In the genomic region with DNA sequence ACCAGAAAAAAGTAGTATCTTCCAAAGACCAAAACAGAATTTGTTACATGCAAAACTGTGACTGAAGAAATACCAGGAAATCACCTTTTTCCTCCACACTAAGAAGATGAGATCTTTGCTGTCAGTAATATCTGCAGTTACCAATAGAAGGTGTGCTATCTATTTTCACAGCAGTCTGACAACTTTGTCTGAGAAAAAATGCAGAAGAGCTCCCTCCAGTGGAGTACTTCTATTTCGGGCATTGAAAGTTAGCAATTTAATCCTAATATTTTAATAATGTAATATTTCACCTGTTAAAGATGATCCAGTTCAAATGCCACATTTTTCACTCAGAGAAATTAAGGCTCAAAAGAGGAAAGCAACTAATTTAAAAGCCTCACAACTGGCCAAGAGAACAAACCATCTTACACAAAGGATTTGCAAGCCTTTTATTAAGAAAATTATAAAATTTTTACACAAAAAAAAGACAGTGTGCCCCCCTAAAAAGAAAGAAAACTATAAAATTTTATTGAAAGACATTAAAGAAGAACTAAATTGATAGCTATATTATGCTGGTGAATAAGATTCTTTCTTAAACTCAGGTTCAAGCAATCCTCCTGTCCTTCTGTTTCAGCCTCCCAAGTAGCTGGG, we compare ENCODE assay signal across 7 cellular contexts. TPM values are rescaled to one million over a fixed set of nuclear protein-coding genes. Genes with fewer than 3 reads are reported as not detected.
DNase-seq lines count a peak whose midpoint lies in the region; ATAC-seq, FAIRE-seq and TF ChIP-seq lines count a peak whose summit lies in the region.

No MANE protein-coding gene starts in this region.

- peaks cover 8% of the 10 kb centered on the region for H3K79me1 ChIP-seq in mesendoderm (ENCODE audit: low read length)

- H4K8ac ChIP-seq in mesendoderm (ENCODE audit: low read depth, low read length), result no peak overlapping the region

- ATAC-seq in GM21390 (IDR thresholded peaks at IDR 0.05; ENCODE audit: unreplicated experiment), result peak; percentile 69
- ATAC-seq in HG02623 (IDR thresholded peaks at IDR 0.05; ENCODE audit: unreplicated experiment), result no peak

- H2BK120ac ChIP-seq in mesendoderm (ENCODE audit: low read depth, low read length), result no peak overlapping the region

- no peak overlapping the region for H3K23ac ChIP-seq in mesendoderm (ENCODE audit: low read length)

- in situ Hi-C loops in astrocyte of the spinal cord (cut with HindIII; ENCODE audit: low sequenced_read_pairs), result no loop called here

- FAIRE-seq in G401.6 (lab: Jason Lieb, UNC), result peak; percentile 65

- H2BK5ac ChIP-seq in mesendoderm (ENCODE audit: low read length), result no peak overlapping the region

- H2BK15ac ChIP-seq in mesendoderm (replicated peaks; ENCODE audit: low read depth), result no peak overlapping the region

- no peak overlapping the region for H3K9ac ChIP-seq in mesendoderm (ENCODE audit: low read length)

- H3K27ac ChIP-seq in mesendoderm (ENCODE audit: low read depth, low read length), result no peak overlapping the region

- no peak overlapping the region for H3K18ac ChIP-seq in mesendoderm (ENCODE audit: low read length)

- no peak overlapping the region for H3K4me3 ChIP-seq in astrocyte of the spinal cord (ENCODE audit: low read depth, low read length)
- H3K4me3 ChIP-seq in mesendoderm (ENCODE audit: low read length), result no peak overlapping the region

- no peak overlapping the region for H3K56ac ChIP-seq in mesendoderm (ENCODE audit: low read length)

- H4K5ac ChIP-seq in mesendoderm (ENCODE audit: low read length), result no peak overlapping the region

- peak; percentile 51 for DNase-seq in astrocyte of the spinal cord (ENCODE audit: low read depth, low spot score)
- DNase-seq in mesendoderm, result peak; percentile 45
- DNase-seq in OCI-M2 (lab: John Stamatoyannopoulos, UW; ENCODE audit: unreplicated experiment), result no peak

- no peak overlapping the region for H2AK5ac ChIP-seq in mesendoderm (ENCODE audit: low read length)

- H3K4ac ChIP-seq in mesendoderm (ENCODE audit: low read depth, low read length), result no peak overlapping the region

- peaks cover 4% of the 10 kb centered on the region for H3K79me2 ChIP-seq in mesendoderm (ENCODE audit: control insufficient read depth, insufficient read depth, low read length)

- H3K4me1 ChIP-seq in mesendoderm (ENCODE audit: control insufficient read depth, low read depth, low read length), result no peaks in the 10 kb centered on the region

- no CpG with 5 or more reads among the region's 1 CpG for WGBS in mesendoderm (ENCODE audit: extremely low coverage, insufficient coverage, low lambda C conversion rate)

- no peaks in the 10 kb centered on the region for H3K36me3 ChIP-seq in mesendoderm (ENCODE audit: control insufficient read depth, insufficient read depth, low read length)

- H3K4me2 ChIP-seq in mesendoderm (ENCODE audit: low read length), result no peak overlapping the region

- TF ChIP-seq CTCF in LNCAP (IDR thresholded peaks at IDR 0.05) (peak; percentile 78), astrocyte of the spinal cord (IDR thresholded peaks at IDR 0.05; ENCODE audit: low read depth, low read length) (peak; percentile 69)

- no peaks in the 10 kb centered on the region for H3K27me3 ChIP-seq in mesendoderm (ENCODE audit: insufficient read depth, low read length, poor library complexity)

RNA-seq across cellular contexts. Expression of a gene that starts 50.6 kb away (rescaled TPM):
- polyA plus RNA-seq in mesendoderm (2013, experiment 1 of 2), result 58.3 TPM
- 57.1 TPM for polyA plus RNA-seq in mesendoderm (2013, experiment 2 of 2)
